Comparison of ENCODE assay signal across 22 cellular contexts in the genomic region with DNA sequence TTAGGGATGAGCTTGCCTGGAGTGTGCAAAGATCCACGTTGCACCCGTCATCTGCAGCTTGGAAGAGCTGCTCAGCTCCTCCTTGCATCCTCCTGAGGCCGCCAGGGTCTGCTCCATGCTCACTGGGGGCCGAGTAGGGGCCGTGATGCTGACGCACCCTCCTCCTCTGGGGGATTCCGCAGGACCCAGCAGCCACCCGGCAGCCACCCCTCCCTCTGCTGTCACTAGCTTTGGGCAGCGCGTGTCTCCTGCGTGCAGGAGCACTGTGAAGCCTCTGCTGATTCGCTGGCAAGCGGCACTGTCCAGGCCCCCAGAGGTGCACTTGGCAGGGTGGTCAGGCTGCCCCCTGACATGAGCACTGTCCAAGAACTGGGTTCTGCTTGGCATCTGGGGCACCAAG.
"Had no signal": no experiment of that assay in that cellular context is flagged by ENCODE, and none has a peak within 500 bp of the region (broad histone marks: within the 10 kb centered on the region; RNA-seq: fewer than 3 reads in every experiment).

No MANE protein-coding gene starts in this region.

- H3K79me2 ChIP-seq: parathyroid adenoma had no signal

- H3K4me3 ChIP-seq: dorsolateral prefrontal cortex, lower lobe of right lung, prostate gland, skin epidermis, spleen, testis, tibial artery, upper lobe of left lung had no signal

- H3K9me3 Mint-ChIP-seq: immature natural killer cell; nephron progenitor cell; stimulated activated memory B cell treated with anti-CD40 and anti-IgM and Interleukin-4, amounts not matched to agents 10 μg/mL and 1 μg/mL and 100 μg/mL, for 72 hours had no signal

- H3K4me3 Mint-ChIP-seq: immature natural killer cell; naive thymus-derived CD8-positive, alpha-beta T cell; nephron progenitor cell; stimulated activated memory B cell treated with anti-CD40 and anti-IgM and Interleukin-4, amounts not matched to agents 10 μg/mL and 1 μg/mL and 100 μg/mL, for 72 hours had no signal

- H3K9ac ChIP-seq: parathyroid adenoma had no signal

- H3K27ac ChIP-seq: lower lobe of right lung, parathyroid adenoma, prostate gland, skin epidermis, spleen, testis, tibial artery, upper lobe of left lung had no signal

- H3K27me3 Mint-ChIP-seq: naive thymus-derived CD8-positive, alpha-beta T cell; stimulated activated memory B cell treated with anti-CD40 and anti-IgM and Interleukin-4, amounts not matched to agents 10 μg/mL and 1 μg/mL and 100 μg/mL, for 72 hours had no signal

- ATAC-seq: left ventricle myocardium superior; lower lobe of right lung; naive thymus-derived CD8-positive, alpha-beta T cell; right cardiac atrium; stimulated activated memory B cell treated with anti-CD40 and anti-IgM and Interleukin-4, amounts not matched to agents 10 μg/mL and 1 μg/mL and 100 μg/mL, for 72 hours; stimulated activated naive CD8-positive, alpha-beta T cell treated with anti-CD3 and anti-CD28 coated beads, Interleukin-15, Interleukin-2, amounts not matched to agents 100 U/mL and 50 U/mL, for 24 hours had no signal

- H3K4me1 ChIP-seq: parathyroid adenoma had no signal

- DNase-seq: dorsolateral prefrontal cortex; effector CD4-positive, alpha-beta T cell; hypothalamus; immature natural killer cell; islet precursor cell; kidney glomerular epithelial cell; left ventricle myocardium superior; lower lobe of right lung; naive thymus-derived CD8-positive, alpha-beta T cell; nephron progenitor cell; right cardiac atrium; spleen; stimulated activated CD4-positive, alpha-beta T cell treated with anti-CD3 and anti-CD28 coated beads, Interleukin-4, amount 100 ng/mL, for 4 hours; stimulated activated naive CD8-positive, alpha-beta T cell treated with anti-CD3 and anti-CD28 coated beads, Interleukin-15, Interleukin-2, amounts not matched to agents 100 U/mL and 50 U/mL, for 24 hours; substantia nigra; testis; tibial artery had no signal

- H3K4me1 Mint-ChIP-seq: stimulated activated memory B cell treated with anti-CD40 and anti-IgM and Interleukin-4, amounts not matched to agents 10 μg/mL and 1 μg/mL and 100 μg/mL, for 72 hours had no signal

- H3K27ac Mint-ChIP-seq: immature natural killer cell; stimulated activated memory B cell treated with anti-CD40 and anti-IgM and Interleukin-4, amounts not matched to agents 10 μg/mL and 1 μg/mL and 100 μg/mL, for 72 hours had no signal

- H3K27me3 ChIP-seq: dorsolateral prefrontal cortex, spleen, testis, tibial artery, upper lobe of left lung had no signal

- H2AFZ ChIP-seq: parathyroid adenoma had no signal

- H3K9me3 ChIP-seq: lower lobe of right lung, prostate gland, spleen, testis, tibial artery, upper lobe of left lung had no signal
